Comparison of ENCODE assay signal across 11 cellular contexts in genomic region chr13:46728777-46729176, GRCh38.
DNase-seq lines count a peak whose midpoint lies in the region; ATAC-seq and TF ChIP-seq lines count a peak whose summit lies in the region.
"Had no signal": no experiment of that assay in that cellular context is flagged by ENCODE, and none has a peak within 500 bp of the region (broad histone marks: within the 10 kb centered on the region; RNA-seq: fewer than 3 reads in every experiment).

No MANE protein-coding gene starts in this region.

- H3K4me1 ChIP-seq in spleen = no peaks in the 10 kb centered on the region
- H3K4me1 ChIP-seq: adrenal gland, SJCRH30 had no signal

- TF ChIP-seq POLR2A in spleen (IDR thresholded peaks at IDR 0.05) = no peak

- no peaks in the 10 kb centered on the region for H3K9me3 ChIP-seq in spleen
- H3K9me3 ChIP-seq: adrenal gland, SJCRH30 had no signal

- no peaks in the 10 kb centered on the region for H3K27me3 ChIP-seq in spleen (replicated peaks in 1 of 7)
- H3K27me3 ChIP-seq: adrenal gland, SJCRH30 had no signal

- intact Hi-C loops in spleen (cut with DNase I; ENCODE audit: low total_unique reads) = no loop called here

- peak; percentile 37 for TF ChIP-seq CTCF in GM13977 (IDR thresholded peaks at IDR 0.05; ENCODE audit: extremely low read depth, insufficient read depth, missing control alignments)
- TF ChIP-seq CTCF in spleen (IDR thresholded peaks at IDR 0.05 in 8 of 11, conservative IDR thresholded peaks at IDR 0.05 in 3 of 11) = peak in 3 of 11 experiments; percentile 9 to 24 (median 19)

- in situ Hi-C loops in GM13977 (cut with MboI; ENCODE audit: low pct_unique_long_range_greater_than_20kb, low sequenced_read_pairs, unreplicated experiment) = loop anchor here (10.0 kb wide), 1 partner anchor 244 kb away; no protein-coding TSS in a partner anchor

- H3K4me3 ChIP-seq in spleen = no peak overlapping the region
- H3K4me3 ChIP-seq: adrenal gland, SJCRH30 had no signal

- no peak overlapping the region for H3K27ac ChIP-seq in spleen
- H3K27ac ChIP-seq: adrenal gland, SJCRH30 had no signal

- 77 to 97% (median 86%) methylated on average over 7 of the region's 7 CpGs for WGBS in spleen, 5 donors

- peaks cover 4 to 100% (median 82%) of the 10 kb centered on the region in 6 donors for H3K36me3 ChIP-seq in spleen

- DNase-seq in CMK (ENCODE audit: low read depth) (peak; percentile 14), GM13977 (ENCODE audit: low spot score) (peak; percentile 12), RPMI7951 (ENCODE audit: low read depth) (peak; percentile 48), iPS-NIHi11 (ENCODE audit: low spot score) (peak; percentile 67), spleen (no peak), anterior cingulate cortex (lab: John Stamatoyannopoulos, UW) (no peak)
- DNase-seq: adrenal gland, substantia nigra had no signal

- ATAC-seq in GM18502 (IDR thresholded peaks at IDR 0.05; ENCODE audit: poor library complexity, unreplicated experiment) = no peak
- no peak for ATAC-seq in HG02588 (IDR thresholded peaks at IDR 0.05; ENCODE audit: unreplicated experiment)

Comparison
In these comparisons a context has a peak if more than half of its experiments do, and no peak if none do; other contexts are left out.
1. DNase-seq: peak in CMK (single experiment), GM13977 (single experiment), RPMI7951 (single experiment) and iPS-NIHi11 (single experiment); none in spleen (single experiment) and anterior cingulate cortex (0 of 58).